Comparison of ENCODE assay signal across 10 cellular contexts in the genomic region with DNA sequence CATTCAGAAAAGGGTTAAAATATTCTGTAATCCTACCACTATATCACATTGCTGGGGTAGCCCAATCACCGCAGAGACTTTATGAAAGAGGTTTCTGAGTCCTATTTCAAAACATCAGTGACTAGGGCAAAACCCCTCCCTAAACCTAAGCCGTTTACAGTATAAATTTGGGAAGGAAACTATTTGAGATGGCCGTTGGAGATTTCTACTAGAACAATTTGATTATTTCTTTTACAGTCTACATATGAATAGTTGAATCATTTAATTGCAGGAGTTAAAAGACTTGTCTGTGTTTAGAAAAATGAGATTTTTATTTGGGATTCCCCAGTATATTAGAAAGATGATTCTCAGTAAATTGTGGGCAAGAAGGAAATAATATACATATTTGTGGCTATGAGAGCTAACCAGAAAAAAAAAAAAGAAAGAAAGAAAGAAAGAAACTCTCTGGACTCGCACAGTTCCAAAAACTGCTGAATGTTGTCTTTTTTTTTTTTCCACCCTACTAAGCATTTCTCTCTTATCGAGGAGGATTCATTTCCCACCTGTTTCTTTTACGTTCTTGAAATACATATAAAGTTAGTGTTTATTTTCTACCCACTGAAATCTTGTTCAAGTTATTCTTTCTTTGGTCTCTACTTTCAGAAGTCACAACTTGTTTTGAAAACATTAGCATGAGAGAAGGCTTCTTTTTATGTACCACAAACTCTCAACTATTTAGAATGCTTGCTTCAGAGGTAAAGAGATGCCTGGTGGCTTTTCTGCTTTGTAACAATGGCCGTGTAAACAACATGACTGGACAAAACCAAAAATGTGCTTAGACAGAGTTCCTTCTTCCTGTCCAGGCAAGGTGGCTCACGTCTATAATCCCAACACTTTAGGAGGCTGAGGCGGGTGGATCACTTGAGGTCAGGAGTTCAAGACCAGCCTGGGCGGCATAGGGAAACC.
A peak's percentile ranks its signal among the peaks of the same experiment; 100 is the strongest.
DNase-seq lines count a peak whose midpoint lies in the region; ATAC-seq and TF ChIP-seq lines count a peak whose summit lies in the region.
"Had no signal": no experiment of that assay in that cellular context is flagged by ENCODE, and none has a peak within 500 bp of the region (broad histone marks: within the 10 kb centered on the region; RNA-seq: fewer than 3 reads in every experiment).

No MANE protein-coding gene starts in this region.

- H3K27ac ChIP-seq in left lung, result peak overlapping the region; percentile 21 to 77

- H3K9me3 ChIP-seq in adipocyte (ENCODE audit: control insufficient read depth, low read length), result no peaks in the 10 kb centered on the region
- no peaks in the 10 kb centered on the region for H3K9me3 ChIP-seq in left lung

- ATAC-seq in left cardiac atrium, result peak; percentile 59 to 67
- no peak for ATAC-seq in Right ventricle myocardium superior (ENCODE audit: poor library complexity)
- peak; percentile 72 for ATAC-seq in left lung
- ATAC-seq in GM21619 (IDR thresholded peaks at IDR 0.05; ENCODE audit: unreplicated experiment), result no peak
- ATAC-seq in GM19455 (IDR thresholded peaks at IDR 0.05; ENCODE audit: unreplicated experiment), result no peak

- H3K4me3 ChIP-seq in adipocyte (ENCODE audit: low read length) (peak overlapping the region; percentile 63), left lung (no peak overlapping the region)

- intact Hi-C loops in left cardiac atrium (cut with DNase I) (no loop called here), Right ventricle myocardium superior (cut with DNase I) (no loop called here), left lung (cut with DNase I) (no loop called here)

- no peak for DNase-seq in left cardiac atrium
- DNase-seq in Right ventricle myocardium superior, result no peak
- DNase-seq in adipocyte (ENCODE audit: low read depth), result peak; percentile 86
- no peak for DNase-seq in left lung
- DNase-seq in HuH-7 (ENCODE audit: low spot score), result no peak
- no peak for DNase-seq in hypothalamus (lab: John Stamatoyannopoulos, UW)
- DNase-seq: DMS79 treated with DMSO at 0.1 percent for 48 hours, NCI-H1105 had no signal

- H3K9ac ChIP-seq in adipocyte (ENCODE audit: low read length), result peak overlapping the region; percentile 70

- TF ChIP-seq CTCF in left lung (IDR thresholded peaks at IDR 0.05), result no peak

- H3K4me1 ChIP-seq in adipocyte (ENCODE audit: control insufficient read depth, insufficient read depth, low read length) (peaks cover 12% of the 10 kb centered on the region), left lung (peaks cover 0 to 49% of the 10 kb centered on the region in 2 donors)

- H3K36me3 ChIP-seq in adipocyte (ENCODE audit: control insufficient read depth, insufficient read depth, low read length, severe bottlenecking) (no peaks in the 10 kb centered on the region), left lung (no peaks in the 10 kb centered on the region)

- no peaks in the 10 kb centered on the region for H3K27me3 ChIP-seq in adipocyte (replicated peaks; ENCODE audit: control insufficient read depth, insufficient read depth, low read length)
- no peaks in the 10 kb centered on the region for H3K27me3 ChIP-seq in left lung

Comparison
In these comparisons a context has a peak if more than half of its experiments do, and no peak if none do; other contexts are left out.
1. ATAC-seq: peak in left cardiac atrium (2 of 2) and left lung (single experiment); none in Right ventricle myocardium superior (single experiment), GM21619 (single experiment) and GM19455 (single experiment).